Comparison of ENCODE assay signal across 14 cellular contexts in the genomic region with DNA sequence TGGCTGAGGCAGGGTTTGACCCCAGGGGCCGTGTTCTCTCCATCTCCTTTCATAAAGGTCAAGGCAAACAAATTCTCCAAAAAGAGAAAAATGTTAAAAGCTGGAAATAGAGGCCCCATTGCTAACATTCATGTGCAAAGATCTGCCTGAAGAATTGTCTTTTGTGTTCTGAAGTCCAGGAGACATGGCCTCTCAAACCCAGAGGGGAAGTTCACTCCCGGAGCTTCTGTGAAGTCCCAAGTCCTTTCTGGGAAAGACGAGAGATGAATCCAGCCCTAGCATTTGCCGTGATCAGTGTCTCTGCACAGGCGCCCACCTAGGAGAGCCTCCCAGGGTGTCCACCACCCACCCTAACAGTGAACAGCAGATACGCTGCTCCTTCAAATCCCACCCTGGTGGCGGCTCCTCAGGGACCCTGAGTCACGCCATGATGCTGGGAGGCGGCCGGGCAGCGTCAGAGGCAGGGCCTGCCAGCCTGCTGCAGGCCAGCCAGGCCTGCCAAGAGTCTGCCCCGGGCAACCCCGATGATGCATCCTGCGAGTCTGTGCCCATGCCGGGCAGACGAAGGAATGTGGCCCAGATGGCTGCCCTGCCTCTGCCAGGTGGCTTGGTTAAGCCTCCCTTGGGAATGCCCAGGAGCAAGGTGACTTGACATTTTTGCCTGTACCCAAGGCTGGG. TPM values are rescaled to one million over a fixed set of nuclear protein-coding genes. Genes with fewer than 3 reads are reported as not detected.
DNase-seq lines count a peak whose midpoint lies in the region; ATAC-seq and TF ChIP-seq lines count a peak whose summit lies in the region.
"Had no signal": no experiment of that assay in that cellular context is flagged by ENCODE, and none has a peak within 500 bp of the region (broad histone marks: within the 10 kb centered on the region; RNA-seq: fewer than 3 reads in every experiment).

No MANE protein-coding gene starts in this region.

- H3K27ac Mint-ChIP-seq in natural killer cell treated with Interleukin-12 subunit alpha and Interleukin-12 subunit beta and Interleukin-15 and Interleukin-18, amount 100 ng/mL, for 72 hours, result no peak overlapping the region
- no peak overlapping the region for H3K27ac Mint-ChIP-seq in natural killer cell
- peak overlapping the region; percentile 33 for H3K27ac Mint-ChIP-seq in MCF 10A (ENCODE audit: low read depth, unreplicated experiment)
- no peak overlapping the region for H3K27ac Mint-ChIP-seq in immature natural killer cell
- H3K27ac Mint-ChIP-seq: naive B cell had no signal

- CTCF ChIA-PET in MCF 10A (lab: Yijun Ruan, JAX), result no interaction called here

- intact Hi-C loops in natural killer cell (cut with micrococcal nuclease) (no loop called here), MCF 10A (cut with micrococcal nuclease) (loop anchor here (2.0 kb wide), 1 partner anchor 50 kb away; no protein-coding TSS in a partner anchor)

- no peak for TF ChIP-seq CTCF in natural killer cell (IDR thresholded peaks at IDR 0.05)
- no peak for TF ChIP-seq CTCF in MCF 10A (IDR thresholded peaks at IDR 0.05; ENCODE audit: unreplicated experiment)

- ATAC-seq in natural killer cell treated with Interleukin-12 subunit alpha and Interleukin-12 subunit beta and Interleukin-15 and Interleukin-18, amount 100 ng/mL, for 72 hours, result no peak
- ATAC-seq in natural killer cell (no peak), GM18873 (IDR thresholded peaks at IDR 0.05; ENCODE audit: low FRiP score, unreplicated experiment) (no peak)

- peaks cover 16 to 26% of the 10 kb centered on the region in 2 donors for H3K27me3 Mint-ChIP-seq in natural killer cell treated with Interleukin-12 subunit alpha and Interleukin-12 subunit beta and Interleukin-15 and Interleukin-18, amount 100 ng/mL, for 72 hours
- peaks cover 20 to 29% of the 10 kb centered on the region in 2 donors for H3K27me3 Mint-ChIP-seq in natural killer cell (ENCODE audit: low read depth in 2 of 2)
- H3K27me3 Mint-ChIP-seq in MCF 10A (ENCODE audit: insufficient read depth, unreplicated experiment), result no peaks in the 10 kb centered on the region
- peaks cover 7 to 11% (median 7%) of the 10 kb centered on the region in 3 donors for H3K27me3 Mint-ChIP-seq in immature natural killer cell (ENCODE audit: low read depth in 3 of 3)

- BruUV-seq in MCF 10A (replicated peaks; lab: Mats Ljungman, UMichigan), result no TSS peak

- no peak overlapping the region for H3K4me3 Mint-ChIP-seq in natural killer cell treated with Interleukin-12 subunit alpha and Interleukin-12 subunit beta and Interleukin-15 and Interleukin-18, amount 100 ng/mL, for 72 hours
- no peak overlapping the region for H3K4me3 Mint-ChIP-seq in natural killer cell
- H3K4me3 Mint-ChIP-seq in MCF 10A (ENCODE audit: unreplicated experiment), result no peak overlapping the region
- H3K4me3 Mint-ChIP-seq in immature natural killer cell, result no peak overlapping the region

- H3K36me3 Mint-ChIP-seq in natural killer cell treated with Interleukin-12 subunit alpha and Interleukin-12 subunit beta and Interleukin-15 and Interleukin-18, amount 100 ng/mL, for 72 hours, result no peaks in the 10 kb centered on the region
- no peaks in the 10 kb centered on the region for H3K36me3 Mint-ChIP-seq in natural killer cell
- H3K36me3 Mint-ChIP-seq in MCF 10A (ENCODE audit: insufficient read depth, unreplicated experiment), result no peaks in the 10 kb centered on the region
- H3K36me3 Mint-ChIP-seq in immature natural killer cell, result peaks cover 0 to 4% (median 0%) of the 10 kb centered on the region in 3 donors

- peaks cover 11 to 16% of the 10 kb centered on the region in 2 donors for H3K4me1 Mint-ChIP-seq in natural killer cell treated with Interleukin-12 subunit alpha and Interleukin-12 subunit beta and Interleukin-15 and Interleukin-18, amount 100 ng/mL, for 72 hours (ENCODE audit: low read depth in 2 of 2)
- H3K4me1 Mint-ChIP-seq in natural killer cell (peaks cover 0 to 15% of the 10 kb centered on the region in 2 donors), MCF 10A (ENCODE audit: insufficient read depth, unreplicated experiment) (peaks cover 22% of the 10 kb centered on the region), immature natural killer cell (peaks cover 6 to 9% of the 10 kb centered on the region in 2 donors)

- DNase-seq in natural killer cell treated with Interleukin-12 subunit alpha and Interleukin-12 subunit beta and Interleukin-15 and Interleukin-18, amount 100 ng/mL, for 72 hours (ENCODE audit: low spot score), result peak; percentile 18
- DNase-seq in natural killer cell, result no peak
- peak; percentile 87 for DNase-seq in MCF 10A (ENCODE audit: unreplicated experiment)
- peak; percentile 90 for DNase-seq in mesenteric fat pad (ENCODE audit: low spot score)
- DNase-seq in immature natural killer cell, result no peak
- DNase-seq in T-helper 9 cell, result no peak
- no peak for DNase-seq in iPS-NIHi11 (ENCODE audit: low spot score)
- DNase-seq: activated CD4-positive, alpha-beta T cell treated with anti-CD3 and anti-CD28 coated beads, Interleukin-2, amount 50 U/mL, for 48 hours; activated naive CD4-positive, alpha-beta T cell treated with Interleukin-2 at 50 U/mL for 16 hours; central memory CD4-positive, alpha-beta T cell; naive B cell; NCI-H187 treated with DMSO at 0.1 percent for 48 hours; small intestine had no signal

- POLR2A ChIA-PET in MCF 10A (lab: Yijun Ruan, JAX), result interaction anchor here (1.0 to 3.0 kb wide), 2 partner anchors 43 to 79 kb away, joined by 3 to 9 read pairs; partner anchors contain the start of gene PRDM15

- H3K9me3 Mint-ChIP-seq in natural killer cell treated with Interleukin-12 subunit alpha and Interleukin-12 subunit beta and Interleukin-15 and Interleukin-18, amount 100 ng/mL, for 72 hours, result no peaks in the 10 kb centered on the region
- H3K9me3 Mint-ChIP-seq in natural killer cell (no peaks in the 10 kb centered on the region), MCF 10A (ENCODE audit: unreplicated experiment) (no peaks in the 10 kb centered on the region), immature natural killer cell (peaks cover 0 to 1% (median 0%) of the 10 kb centered on the region in 6 donors)

RNA-seq across cellular contexts. Expression of gene C2CD2, which starts 5.2 kb away (rescaled TPM):
- 1 to 10 TPM; 1.4 to 2.2 TPM for total RNA-seq in natural killer cell treated with Interleukin-12 subunit alpha and Interleukin-12 subunit beta and Interleukin-15 and Interleukin-18, amount 100 ng/mL, for 72 hours
- total RNA-seq in natural killer cell (10 to 100 TPM in 1 of 3 donors, 1 to 10 TPM in 2; 2.1 to 10.1 (median 8.9) TPM), MCF 10A (2022) (25.0 and 25.1 TPM in 2 replicates), mesenteric fat pad (125 TPM)
- polyA plus RNA-seq in immature natural killer cell, result 1 to 10 TPM in 2 of 3 donors, not detected in 1; 2.1 TPM

RNA-seq across cellular contexts. Expression of gene ZBTB21, which starts 51.1 kb away (rescaled TPM):
- total RNA-seq in natural killer cell treated with Interleukin-12 subunit alpha and Interleukin-12 subunit beta and Interleukin-15 and Interleukin-18, amount 100 ng/mL, for 72 hours, result 10 to 100 TPM; 13.0 to 20.4 TPM
- total RNA-seq in natural killer cell, result 100 to 1,000 TPM in 2 of 3 donors, 10 to 100 TPM in 1; 78.2 to 113 (median 100) TPM
- 21.5 and 27.3 TPM in 2 replicates for total RNA-seq in MCF 10A (2022)
- 19.8 TPM for total RNA-seq in mesenteric fat pad
- 1 to 10 TPM; 1.3 to 4.1 (median 2.2) TPM for polyA plus RNA-seq in immature natural killer cell

Comparison
In these comparisons a context has a peak if more than half of its experiments do, and no peak if none do; other contexts are left out.
1. DNase-seq: peak in natural killer cell treated with Interleukin-12 subunit alpha and Interleukin-12 subunit beta and Interleukin-15 and Interleukin-18, amount 100 ng/mL, for 72 hours (single experiment), MCF 10A (single experiment) and mesenteric fat pad (single experiment); none in natural killer cell (single experiment), immature natural killer cell (0 of 3), T-helper 9 cell (single experiment) and iPS-NIHi11 (single experiment).